In genomic region chr13:26348966-26349365, GRCh38 we compare ENCODE assay signal across 1 cellular context.
TF ChIP-seq lines count a peak whose summit lies in the region.

No MANE protein-coding gene starts in this region.

TF ChIP-seq in GM23338, 12 proteins besides CTCF, POLR2A, EP300 and RAD21 (continued from another document):
- TF ChIP-seq POLR2AphosphoS5 (IDR thresholded peaks at IDR 0.05; ENCODE audit: low read depth) = no peak
- TF ChIP-seq REST (IDR thresholded peaks at IDR 0.05; ENCODE audit: unreplicated experiment) = no peak
- TF ChIP-seq EZH2phosphoT487 (IDR thresholded peaks at IDR 0.05; ENCODE audit: unreplicated experiment) = no peak
- TF ChIP-seq CREB1 (CRISPR knock-in tag; IDR thresholded peaks at IDR 0.05; ENCODE audit: low read depth) = no peak
- TF ChIP-seq STAT1 (IDR thresholded peaks at IDR 0.05; ENCODE audit: unreplicated experiment) = no peak
- no peak for TF ChIP-seq JUNB (IDR thresholded peaks at IDR 0.05; ENCODE audit: unreplicated experiment)
